1 cellular context compared by ENCODE assay signal in genomic region chr12:6341439-6342139, GRCh38.
TF ChIP-seq lines count a peak whose summit lies in the region.

Gene TNFRSF1A (minus strand): TSS chr12:6342076. CDS start chr12:6341814, 262 bp downstream.

TF ChIP-seq in HepG2, 621 proteins besides CTCF, POLR2A, EP300 and RAD21 (continued from another document and continues in another):
- TF ChIP-seq ZNF710 (CRISPR knock-in tag; IDR thresholded peaks at IDR 0.05; ENCODE audit: borderline replicate concordance) (no peak), ZNF704 (CRISPR knock-in tag; IDR thresholded peaks at IDR 0.05; ENCODE audit: borderline replicate concordance) (no peak), ZNF44 (CRISPR knock-in tag; IDR thresholded peaks at IDR 0.05) (peak; percentile 28; the same call in 1 of the 2 replicates), MTA3 (CRISPR knock-in tag; IDR thresholded peaks at IDR 0.05) (no peak), ZNF274 (CRISPR knock-in tag; IDR thresholded peaks at IDR 0.05) (no peak; the same call in 1 of the 2 replicates), KLF16 (CRISPR knock-in tag; IDR thresholded peaks at IDR 0.05) (peak; percentile 43 to 50; a peak in 1 of 4 replicates), KLF15 (CRISPR knock-in tag; IDR thresholded peaks at IDR 0.05; ENCODE audit: borderline replicate concordance) (no peak), XRCC5 (optimal IDR thresholded peaks at IDR 0.05; ENCODE audit: low read length) (peak; percentile 29), THRA (CRISPR knock-in tag; IDR thresholded peaks at IDR 0.05; ENCODE audit: borderline replicate concordance) (peak; percentile 20; the same call in 1 of the 2 replicates), ZBTB34 (CRISPR knock-in tag; IDR thresholded peaks at IDR 0.05) (no peak), ATRX (CRISPR knock-in tag; IDR thresholded peaks at IDR 0.05; ENCODE audit: borderline replicate concordance) (no peak), ZBTB33 (CRISPR knock-in tag; IDR thresholded peaks at IDR 0.05) (no peak), RNF219 (CRISPR knock-in tag; IDR thresholded peaks at IDR 0.05) (peak; percentile 65; the same call in 1 of the 2 replicates), ZC3H13 (CRISPR knock-in tag; IDR thresholded peaks at IDR 0.05) (peak; percentile 58; the same call in 1 of the 2 replicates), SCMH1 (CRISPR knock-in tag; IDR thresholded peaks at IDR 0.05; ENCODE audit: borderline replicate concordance) (no peak), KLF12 (CRISPR knock-in tag; IDR thresholded peaks at IDR 0.05; ENCODE audit: borderline replicate concordance) (no peak), ZNF576 (CRISPR knock-in tag; IDR thresholded peaks at IDR 0.05) (no peak), ZNF124 (CRISPR knock-in tag; IDR thresholded peaks at IDR 0.05) (peak; percentile 11; the same call in 1 of the 2 replicates), KMT2B (CRISPR knock-in tag; IDR thresholded peaks at IDR 0.05) (no peak), SP2 (CRISPR knock-in tag; IDR thresholded peaks at IDR 0.05) (no peak), KLF11 (CRISPR knock-in tag; IDR thresholded peaks at IDR 0.05) (no peak; the same call in 1 of the 2 replicates), SP1 (IDR thresholded peaks at IDR 0.05) (no peak), SP1 (CRISPR knock-in tag; IDR thresholded peaks at IDR 0.05) (no peak), ZNF333 (CRISPR knock-in tag; IDR thresholded peaks at IDR 0.05; ENCODE audit: borderline replicate concordance) (no peak), ZBTB2 (CRISPR knock-in tag; IDR thresholded peaks at IDR 0.05; ENCODE audit: low read depth) (no peak), PBX2 (CRISPR knock-in tag; IDR thresholded peaks at IDR 0.05) (no peak), MXD4 (CRISPR knock-in tag; IDR thresholded peaks at IDR 0.05) (no peak), FOXK1 (CRISPR knock-in tag; IDR thresholded peaks at IDR 0.05; ENCODE audit: borderline replicate concordance, low read depth) (peak; percentile 36; the same call in 1 of the 2 replicates), ZNF556 (CRISPR knock-in tag; IDR thresholded peaks at IDR 0.05; ENCODE audit: borderline replicate concordance) (no peak), PREB (CRISPR knock-in tag; IDR thresholded peaks at IDR 0.05) (no peak), MXI1 (IDR thresholded peaks at IDR 0.05; ENCODE audit: borderline replicate concordance, low read depth, low read length) (no peak), TBX2 (CRISPR knock-in tag; IDR thresholded peaks at IDR 0.05; ENCODE audit: borderline replicate concordance) (peak; percentile 61; the same call in 1 of the 2 replicates), GATA4 (IDR thresholded peaks at IDR 0.05; ENCODE audit: borderline replicate concordance, low read depth) (peak; percentile 35; the same call in 1 of the 2 replicates), FOSL2 (CRISPR knock-in tag; IDR thresholded peaks at IDR 0.05) (peak; percentile 53; the same call in 1 of the 2 replicates), MXD3 (CRISPR knock-in tag; IDR thresholded peaks at IDR 0.05) (peak; percentile 14; the same call in 1 of the 2 replicates), RCOR2 (CRISPR knock-in tag; IDR thresholded peaks at IDR 0.05) (no peak), ZNF605 (CRISPR knock-in tag; IDR thresholded peaks at IDR 0.05) (peak; percentile 43), MXD1 (CRISPR knock-in tag; IDR thresholded peaks at IDR 0.05) (no peak), IRF1 (CRISPR knock-in tag; IDR thresholded peaks at IDR 0.05; ENCODE audit: low read depth) (no peak), GTF3A (CRISPR knock-in tag; conservative IDR thresholded peaks at IDR 0.05) (no peak), ZNF691 (CRISPR knock-in tag; IDR thresholded peaks at IDR 0.05; ENCODE audit: borderline replicate concordance, low read depth) (peak; percentile 49; the same call in 1 of the 2 replicates), SMAD3 (CRISPR knock-in tag; IDR thresholded peaks at IDR 0.05) (no peak), MED13 (CRISPR knock-in tag; IDR thresholded peaks at IDR 0.05) (no peak; the same call in 1 of the 2 replicates), ARHGAP35 (CRISPR knock-in tag; IDR thresholded peaks at IDR 0.05; ENCODE audit: borderline replicate concordance) (no peak), ZNF557 (CRISPR knock-in tag; IDR thresholded peaks at IDR 0.05) (no peak), TBX3 (IDR thresholded peaks at IDR 0.05; ENCODE audit: borderline replicate concordance) (no peak)
